Comparison of ENCODE assay signal across 25 cellular contexts in the genomic region with DNA sequence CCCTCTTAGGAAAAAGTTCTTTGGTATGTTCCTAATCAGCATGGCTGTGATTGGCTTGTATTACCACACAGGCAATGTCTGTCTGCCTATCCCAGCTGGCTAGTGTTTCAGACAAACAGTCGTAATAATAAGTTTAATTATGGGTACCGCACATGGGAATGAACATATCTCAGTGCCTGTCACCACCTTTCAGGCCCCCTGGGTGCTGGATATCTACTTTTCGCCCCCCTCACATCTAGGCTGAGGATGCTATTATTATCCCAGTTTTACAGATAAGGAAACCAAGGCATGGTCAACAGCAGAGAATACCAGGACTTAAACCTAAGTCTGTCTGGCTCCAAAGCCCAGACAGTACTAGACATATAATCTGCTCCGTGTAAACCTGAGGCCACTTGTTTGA.
"Had no signal": no experiment of that assay in that cellular context is flagged by ENCODE, and none has a peak within 500 bp of the region (broad histone marks: within the 10 kb centered on the region; RNA-seq: fewer than 3 reads in every experiment).

No MANE protein-coding gene starts in this region.

- ATAC-seq: left lobe of liver; natural killer cell; psoas muscle; sciatic nerve; stimulated activated effector memory CD8-positive, alpha-beta T cell treated with anti-CD3 and anti-CD28 coated beads, Interleukin-12 subunit alpha, Interleukin-12 subunit beta, amount 100 ng/mL, for 72 hours; upper lobe of right lung had no signal

- H3K36me3 ChIP-seq: neural progenitor cell, neutrophil, spleen, suprapubic skin, tibial artery, upper lobe of right lung had no signal

- H3K9ac ChIP-seq: neural progenitor cell, parathyroid adenoma had no signal

- H3K9me3 ChIP-seq: neutrophil, psoas muscle, spleen, suprapubic skin, thoracic aorta, tibial artery, upper lobe of right lung had no signal

- H3K4me1 ChIP-seq: neural progenitor cell, parathyroid adenoma, psoas muscle, spleen, tibial artery, upper lobe of right lung had no signal

- H3K4me2 ChIP-seq: neural progenitor cell had no signal

- H2AFZ ChIP-seq: neural progenitor cell, parathyroid adenoma had no signal

- H3K4me3 ChIP-seq: lung, neural progenitor cell, psoas muscle, skin epidermis, spleen, suprapubic skin, thoracic aorta, tibial artery, upper lobe of right lung had no signal

- DNase-seq: hippocampal formation; kidney glomerular epithelial cell; left cardiac atrium; mesendoderm; naive B cell; natural killer cell; nephron progenitor cell; occipital lobe; psoas muscle; spleen; stimulated activated CD4-positive, alpha-beta T cell treated with anti-CD3 and anti-CD28 coated beads, Interleukin-4, amount 100 ng/mL, for 24 hours; stimulated activated naive CD4-positive, alpha-beta T cell; tibial artery; trophoblast cell; upper lobe of right lung had no signal

- H3K27ac ChIP-seq: neural progenitor cell, neutrophil, parathyroid adenoma, psoas muscle, skin epidermis, spleen, suprapubic skin, thoracic aorta, tibial artery, upper lobe of right lung had no signal

- H3K27me3 ChIP-seq: neural progenitor cell, neutrophil, spleen, suprapubic skin, tibial artery, upper lobe of right lung had no signal
